ENCODE assay signal across 7 cellular contexts in the genomic region with DNA sequence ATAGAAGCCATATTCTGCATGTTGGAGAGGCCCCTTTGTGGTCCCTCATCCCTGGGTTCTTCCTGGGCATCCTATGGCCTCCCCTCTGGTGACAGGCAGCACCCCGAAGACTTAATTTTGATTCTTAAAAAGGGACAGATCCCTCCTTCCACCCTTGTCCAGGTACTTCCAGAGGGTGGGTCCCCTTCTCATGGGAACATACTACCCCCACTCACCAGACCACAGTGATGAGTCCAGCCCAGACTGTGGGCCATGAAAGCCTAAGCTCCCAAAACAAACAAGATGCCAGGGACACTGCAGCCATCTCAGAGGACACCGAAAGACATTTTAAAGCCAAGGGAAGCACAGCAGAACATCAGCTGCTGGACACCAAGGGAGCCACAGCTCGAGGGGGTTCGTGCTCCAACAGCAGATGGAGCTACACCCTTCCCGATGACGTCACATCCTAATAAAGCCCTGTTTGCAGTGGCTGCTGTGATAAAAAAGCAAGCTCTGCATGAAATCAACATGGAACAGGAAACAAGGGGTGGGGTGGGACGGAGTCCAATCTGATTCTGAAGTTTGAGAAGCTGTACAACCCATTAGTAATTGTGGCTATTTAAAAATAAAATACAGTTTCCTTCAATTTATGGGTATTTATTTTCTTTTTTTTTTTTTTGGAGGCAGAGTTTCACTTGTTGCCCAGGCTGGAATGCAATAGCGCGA. TPM values are rescaled to one million over a fixed set of nuclear protein-coding genes. Genes with fewer than 3 reads are reported as not detected.
DNase-seq lines count a peak whose midpoint lies in the region; TF ChIP-seq lines count a peak whose summit lies in the region.

No MANE protein-coding gene starts in this region.

- no peaks in the 10 kb centered on the region for H3K36me3 Mint-ChIP-seq in osteocyte (ENCODE audit: unreplicated experiment)

- H3K9me3 Mint-ChIP-seq in osteocyte (ENCODE audit: unreplicated experiment), result no peaks in the 10 kb centered on the region

- peaks cover 79% of the 10 kb centered on the region for H3K4me1 Mint-ChIP-seq in osteocyte (ENCODE audit: unreplicated experiment)

- H3K4me3 Mint-ChIP-seq in osteocyte (ENCODE audit: unreplicated experiment), result peak overlapping the region; percentile 72

- DNase-seq in GM03348 (ENCODE audit: low spot score), result peak; percentile 87
- DNase-seq in NCI-H2171 treated with DMSO at 0.1 percent for 48 hours (lab: John Stamatoyannopoulos, UW), result peak; percentile 34
- DNase-seq in activated effector memory CD4-positive, alpha-beta T cell treated with anti-CD3 and anti-CD28 coated beads, Interleukin-2, amount 50 U/mL, for 16 hours, result peak; percentile 72
- DNase-seq in foreskin melanocyte, result peak; percentile 82
- no peak for DNase-seq in osteocyte (ENCODE audit: extremely low spot score, unreplicated experiment)
- DNase-seq in GOT3 (lab: John Stamatoyannopoulos, UW), result no peak
- no peak for DNase-seq in NCI-H1930 (lab: John Stamatoyannopoulos, UW)

- peak; percentile 56 for TF ChIP-seq CTCF in osteocyte (IDR thresholded peaks at IDR 0.05)

- peak overlapping the region; percentile 99 for H3K27ac Mint-ChIP-seq in osteocyte (ENCODE audit: unreplicated experiment)

- no peaks in the 10 kb centered on the region for H3K27me3 Mint-ChIP-seq in osteocyte (ENCODE audit: unreplicated experiment)

RNA-seq across cellular contexts. Expression of a gene that starts 32.4 kb away (rescaled TPM):
- total RNA-seq in osteocyte, result 394 and 407 TPM in 2 replicates

RNA-seq across cellular contexts. Expression of a gene that starts 56.5 kb away (rescaled TPM):
- 2.5 and 2.7 TPM in 2 replicates for total RNA-seq in osteocyte

Comparison
In these comparisons a context has a peak if more than half of its experiments do, and no peak if none do; other contexts are left out.
1. DNase-seq: peak in GM03348 (single experiment), NCI-H2171 treated with DMSO at 0.1 percent for 48 hours (single experiment), activated effector memory CD4-positive, alpha-beta T cell treated with anti-CD3 and anti-CD28 coated beads, Interleukin-2, amount 50 U/mL, for 16 hours (single experiment) and foreskin melanocyte (single experiment); none in osteocyte (single experiment), GOT3 (single experiment) and NCI-H1930 (0 of 2).